Comparison of ENCODE assay signal across 27 cellular contexts in genomic region chr3:105534491-105534890, GRCh38.
"Had no signal": no experiment of that assay in that cellular context is flagged by ENCODE, and none has a peak within 500 bp of the region (broad histone marks: within the 10 kb centered on the region; RNA-seq: fewer than 3 reads in every experiment).

No MANE protein-coding gene starts in this region.

- H3K36me3 Mint-ChIP-seq: natural killer cell treated with Interleukin-12 subunit alpha and Interleukin-12 subunit beta and Interleukin-15 and Interleukin-18, amount 100 ng/mL, for 72 hours had no signal

- FAIRE-seq: keratinocyte had no signal

- H3K4me1 ChIP-seq: gastrocnemius medialis, lower lobe of right lung, pancreas, suprapubic skin, transverse colon, upper lobe of right lung, uterus had no signal

- H3K9me3 ChIP-seq: gastrocnemius medialis, lower lobe of right lung, neutrophil, pancreas, right lobe of liver, suprapubic skin, transverse colon, upper lobe of right lung, uterus had no signal

- H3K4me3 Mint-ChIP-seq: naive B cell; natural killer cell treated with Interleukin-12 subunit alpha and Interleukin-12 subunit beta and Interleukin-15 and Interleukin-18, amount 100 ng/mL, for 72 hours; neural crest cell; stimulated activated naive CD8-positive, alpha-beta T cell treated with anti-CD3 and anti-CD28 coated beads, Interleukin-15, amount 100 ng/mL, for 72 hours had no signal

- H3K4me1 Mint-ChIP-seq: stimulated activated naive CD8-positive, alpha-beta T cell treated with anti-CD3 and anti-CD28 coated beads, Interleukin-15, amount 100 ng/mL, for 72 hours had no signal

- H3K9me3 Mint-ChIP-seq: naive B cell; natural killer cell treated with Interleukin-12 subunit alpha and Interleukin-12 subunit beta and Interleukin-15 and Interleukin-18, amount 100 ng/mL, for 72 hours; neural crest cell; stimulated activated naive CD8-positive, alpha-beta T cell treated with anti-CD3 and anti-CD28 coated beads, Interleukin-15, amount 100 ng/mL, for 72 hours had no signal

- H3K4me3 ChIP-seq: dorsolateral prefrontal cortex, gastrocnemius medialis, lower lobe of right lung, pancreas, right lobe of liver, smooth muscle cell, suprapubic skin, transverse colon, upper lobe of right lung, uterus had no signal

- H3K27ac Mint-ChIP-seq: naive B cell; natural killer cell treated with Interleukin-12 subunit alpha and Interleukin-12 subunit beta and Interleukin-15 and Interleukin-18, amount 100 ng/mL, for 72 hours; stimulated activated naive CD8-positive, alpha-beta T cell treated with anti-CD3 and anti-CD28 coated beads, Interleukin-15, amount 100 ng/mL, for 72 hours had no signal

- H3K4me2 ChIP-seq: smooth muscle cell had no signal

- H3K27me3 Mint-ChIP-seq: naive B cell; natural killer cell treated with Interleukin-12 subunit alpha and Interleukin-12 subunit beta and Interleukin-15 and Interleukin-18, amount 100 ng/mL, for 72 hours; stimulated activated naive CD8-positive, alpha-beta T cell treated with anti-CD3 and anti-CD28 coated beads, Interleukin-15, amount 100 ng/mL, for 72 hours had no signal

- H3K36me3 ChIP-seq: gastrocnemius medialis, suprapubic skin, transverse colon, uterus had no signal

- H3K27ac ChIP-seq: epithelial cell of prostate, gastrocnemius medialis, lower lobe of right lung, neutrophil, pancreas, right lobe of liver, suprapubic skin, transverse colon, upper lobe of right lung, uterus had no signal

- H3K27me3 ChIP-seq: dorsolateral prefrontal cortex, gastrocnemius medialis, neutrophil, pancreas, right lobe of liver, suprapubic skin, transverse colon, upper lobe of right lung, uterus had no signal

- DNase-seq: cortex of kidney; dorsolateral prefrontal cortex; effector CD4-positive, alpha-beta T cell; foreskin fibroblast; gastrocnemius medialis; head of caudate nucleus; left ventricle myocardium superior; lower lobe of right lung; naive B cell; pancreas; right lobe of liver; stimulated activated CD4-positive, alpha-beta T cell treated with anti-CD3 and anti-CD28 coated beads, Interleukin-12 subunit alpha, Interleukin-12 subunit beta, amount 100 ng/mL, for 4 hours; stimulated activated CD4-positive, alpha-beta T cell treated with anti-CD3 and anti-CD28 coated beads, Interleukin-1b, Interleukin-23, amount 100 ng/mL, for 48 hours; stimulated activated CD4-positive, alpha-beta T cell treated with anti-CD3 and anti-CD28 coated beads, Interleukin-4, amount 100 ng/mL, for 1 hour; stimulated activated CD8-positive, alpha-beta memory T cell treated with anti-CD3 and anti-CD28 coated beads, Interleukin-4, amount 100 ng/mL, for 48 hours; stimulated activated naive CD4-positive, alpha-beta T cell; stimulated activated naive CD8-positive, alpha-beta T cell treated with anti-CD3 and anti-CD28 coated beads, Interleukin-15, amount 100 ng/mL, for 72 hours; transverse colon; upper lobe of right lung; uterus had no signal
